Comparison of ENCODE assay signal across 9 cellular contexts in genomic region chr10:42367532-42368230, GRCh38.
DNase-seq lines count a peak whose midpoint lies in the region; ATAC-seq and TF ChIP-seq lines count a peak whose summit lies in the region.
"Had no signal": no experiment of that assay in that cellular context is flagged by ENCODE, and none has a peak within 500 bp of the region (broad histone marks: within the 10 kb centered on the region; RNA-seq: fewer than 3 reads in every experiment).

No MANE protein-coding gene starts in this region.

- no peak overlapping the region for H3K4me3 Mint-ChIP-seq in activated T-helper 2 cell treated with anti-CD3 and anti-CD28 coated beads, Interferon-gamma antibody, Interleukin-2, Interleukin-4, amounts not matched to agents 10 μg/mL and 5 μg/mL and 100 μg/mL, durations not matched to agents 14 hours and 24 hours and 36 hours (ENCODE audit: low read depth)
- H3K4me3 Mint-ChIP-seq: activated T-cell treated with anti-CD3 and anti-CD28 coated beads, Interleukin-2, amount 50 U/mL, for 72 hours had no signal

- no peak overlapping the region for H3K27ac Mint-ChIP-seq in activated T-helper 2 cell treated with anti-CD3 and anti-CD28 coated beads, Interferon-gamma antibody, Interleukin-2, Interleukin-4, amounts not matched to agents 10 μg/mL and 5 μg/mL and 100 μg/mL, durations not matched to agents 14 hours and 24 hours and 36 hours
- H3K27ac Mint-ChIP-seq: activated T-cell treated with anti-CD3 and anti-CD28 coated beads, Interleukin-2, amount 50 U/mL, for 72 hours had no signal

- TF ChIP-seq CTCF in GM13976 (IDR thresholded peaks at IDR 0.05; ENCODE audit: borderline replicate concordance, control extremely low read depth, extremely low read depth, insufficient read depth, missing control alignments) (no peak), coronary artery (IDR thresholded peaks at IDR 0.05) (no peak)

- intact Hi-C loops in activated T-helper 2 cell treated with anti-CD3 and anti-CD28 coated beads, Interferon-gamma antibody, Interleukin-2, Interleukin-4, amounts not matched to agents 10 μg/mL and 5 μg/mL and 100 μg/mL, durations not matched to agents 14 hours and 24 hours and 36 hours (cut with micrococcal nuclease) = no loop called here

- peaks cover 20% of the 10 kb centered on the region for H3K9me3 ChIP-seq in NT2/D1 (ENCODE audit: insufficient read depth, low read length)

- no peak overlapping the region for H3K27ac ChIP-seq in coronary artery

- DNase-seq in GM13976 (ENCODE audit: low spot score) (peak; percentile 81), NT2/D1 (ENCODE audit: low read depth, low spot score) (peak; percentile 88), coronary artery (ENCODE audit: low spot score) (peak; percentile 78), left kidney (ENCODE audit: low read depth, low spot score) (peak; percentile 95), NCI-H128 (lab: John Stamatoyannopoulos, UW; ENCODE audit: unreplicated experiment) (no peak)
- peak; percentile 41 for DNase-seq in stimulated activated CD8-positive, alpha-beta memory T cell treated with anti-CD3 and anti-CD28 coated beads, Interleukin-4, amount 100 ng/mL, for 48 hours
- DNase-seq in activated T-helper 2 cell treated with anti-CD3 and anti-CD28 coated beads, Interferon-gamma antibody, Interleukin-2, Interleukin-4, amounts not matched to agents 10 μg/mL and 5 μg/mL and 100 μg/mL, durations not matched to agents 14 hours and 24 hours and 36 hours (ENCODE audit: low spot score) = no peak

- peak overlapping the region; percentile 90 for H3K9ac ChIP-seq in NT2/D1 (ENCODE audit: insufficient read length, low read depth)

- peak overlapping the region; percentile 91 for H3K4me3 ChIP-seq in NT2/D1 (ENCODE audit: insufficient read length, low read depth)
- H3K4me3 ChIP-seq in coronary artery = peak overlapping the region; percentile 66

- H3K27me3 ChIP-seq in NT2/D1 (ENCODE audit: insufficient read depth, insufficient read length) = no peaks in the 10 kb centered on the region

- H3K36me3 Mint-ChIP-seq in activated T-helper 2 cell treated with anti-CD3 and anti-CD28 coated beads, Interferon-gamma antibody, Interleukin-2, Interleukin-4, amounts not matched to agents 10 μg/mL and 5 μg/mL and 100 μg/mL, durations not matched to agents 14 hours and 24 hours and 36 hours (ENCODE audit: low read depth) = no peaks in the 10 kb centered on the region

- in situ Hi-C loops in GM13976 (cut with MboI; ENCODE audit: low sequenced_read_pairs, unreplicated experiment) = no loop called here

- peaks cover 31% of the 10 kb centered on the region for H3K36me3 ChIP-seq in NT2/D1 (ENCODE audit: insufficient read depth, insufficient read length, low read length)

- no peaks in the 10 kb centered on the region for H3K4me1 ChIP-seq in NT2/D1 (ENCODE audit: insufficient read depth, insufficient read length)

- H3K27me3 Mint-ChIP-seq in activated T-helper 2 cell treated with anti-CD3 and anti-CD28 coated beads, Interferon-gamma antibody, Interleukin-2, Interleukin-4, amounts not matched to agents 10 μg/mL and 5 μg/mL and 100 μg/mL, durations not matched to agents 14 hours and 24 hours and 36 hours (ENCODE audit: low read depth) = no peaks in the 10 kb centered on the region

- H3K9me3 Mint-ChIP-seq in activated T-helper 2 cell treated with anti-CD3 and anti-CD28 coated beads, Interferon-gamma antibody, Interleukin-2, Interleukin-4, amounts not matched to agents 10 μg/mL and 5 μg/mL and 100 μg/mL, durations not matched to agents 14 hours and 24 hours and 36 hours = peaks cover 43% of the 10 kb centered on the region

- ATAC-seq in HG02840 (IDR thresholded peaks at IDR 0.05; ENCODE audit: low FRiP score, unreplicated experiment) = peak; percentile 99

- no peaks in the 10 kb centered on the region for H3K4me1 Mint-ChIP-seq in activated T-helper 2 cell treated with anti-CD3 and anti-CD28 coated beads, Interferon-gamma antibody, Interleukin-2, Interleukin-4, amounts not matched to agents 10 μg/mL and 5 μg/mL and 100 μg/mL, durations not matched to agents 14 hours and 24 hours and 36 hours (ENCODE audit: low read depth)

Comparison
In these comparisons a context has a peak if more than half of its experiments do, and no peak if none do; other contexts are left out.
1. DNase-seq: peak in GM13976 (single experiment), NT2/D1 (single experiment), coronary artery (single experiment), left kidney (single experiment) and stimulated activated CD8-positive, alpha-beta memory T cell treated with anti-CD3 and anti-CD28 coated beads, Interleukin-4, amount 100 ng/mL, for 48 hours (single experiment); none in activated T-helper 2 cell treated with anti-CD3 and anti-CD28 coated beads, Interferon-gamma antibody, Interleukin-2, Interleukin-4, amounts not matched to agents 10 μg/mL and 5 μg/mL and 100 μg/mL, durations not matched to agents 14 hours and 24 hours and 36 hours (single experiment) and NCI-H128 (single experiment).